Comparison of ENCODE assay signal across 7 cellular contexts in genomic region chr12:111773801-111774551, GRCh38.
DNase-seq lines count a peak whose midpoint lies in the region; ATAC-seq and FAIRE-seq lines count a peak whose summit lies in the region.

No MANE protein-coding gene starts in this region.

- H3K4me3 ChIP-seq in rectal smooth muscle tissue (ENCODE audit: low read length): peak overlapping the region; percentile 53

- no peaks in the 10 kb centered on the region for H3K27me3 ChIP-seq in rectal smooth muscle tissue (ENCODE audit: control insufficient read depth, insufficient read depth, low read length)

- H3K4me1 ChIP-seq in rectal smooth muscle tissue (ENCODE audit: control insufficient read depth, insufficient read depth, low read length): peaks cover 47% of the 10 kb centered on the region

- peak; percentile 53 for ATAC-seq in GM21723 (IDR thresholded peaks at IDR 0.05; ENCODE audit: unreplicated experiment)
- no peak for ATAC-seq in GM19467 (IDR thresholded peaks at IDR 0.05; ENCODE audit: unreplicated experiment)

- peak; percentile 90 for FAIRE-seq in RCC 7860 (lab: Jason Lieb, UNC)

- no peak overlapping the region for H3K9ac ChIP-seq in rectal smooth muscle tissue (ENCODE audit: low read length)

- DNase-seq in RCC 7860 (ENCODE audit: low spot score) (peak; percentile 81), glomerular visceral epithelial cell (ENCODE audit: extremely low spot score) (peak; percentile 85), NCI-H2227 (lab: John Stamatoyannopoulos, UW; ENCODE audit: unreplicated experiment) (no peak)
- DNase-seq in activated naive CD4-positive, alpha-beta T cell treated with Interleukin-2 at 50 U/mL for 16 hours: no peak

- no peaks in the 10 kb centered on the region for H3K36me3 ChIP-seq in rectal smooth muscle tissue (ENCODE audit: control insufficient read depth, insufficient read depth, low read length)

- H3K27ac ChIP-seq in rectal smooth muscle tissue (ENCODE audit: low read depth, low read length): peak overlapping the region; percentile 94

Comparison
In these comparisons a context has a peak if more than half of its experiments do, and no peak if none do; other contexts are left out.
1. DNase-seq: peak in RCC 7860 (single experiment) and glomerular visceral epithelial cell (single experiment); none in NCI-H2227 (single experiment) and activated naive CD4-positive, alpha-beta T cell treated with Interleukin-2 at 50 U/mL for 16 hours (single experiment).